13 cellular contexts compared by ENCODE assay signal in the genomic region with DNA sequence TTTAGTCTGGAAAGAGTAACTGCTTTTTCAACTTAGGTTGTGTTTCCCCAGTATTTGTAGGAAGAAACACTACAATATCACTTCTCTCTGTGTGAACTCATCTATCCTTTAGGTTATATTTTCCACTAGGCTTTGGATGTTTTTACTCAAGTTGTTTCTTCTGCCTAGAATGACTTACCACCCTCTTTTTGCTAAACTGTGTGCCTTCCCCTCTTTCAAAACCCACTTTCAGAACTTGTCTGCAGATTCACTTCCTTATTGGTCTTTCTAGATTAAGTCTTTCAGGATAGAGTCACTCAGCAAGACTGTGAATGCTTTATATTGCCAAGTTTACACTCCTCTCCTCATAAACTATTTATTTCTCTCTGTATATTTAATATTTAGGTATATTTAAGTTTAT. TPM values are rescaled to one million over a fixed set of nuclear protein-coding genes. Genes with fewer than 3 reads are reported as not detected.
DNase-seq lines count a peak whose midpoint lies in the region; ATAC-seq and TF ChIP-seq lines count a peak whose summit lies in the region.
"Had no signal": no experiment of that assay in that cellular context is flagged by ENCODE, and none has a peak within 500 bp of the region (broad histone marks: within the 10 kb centered on the region; RNA-seq: fewer than 3 reads in every experiment).

No MANE protein-coding gene starts in this region.

- H4K20me1 ChIP-seq in smooth muscle cell (ENCODE audit: low read depth), result no peaks in the 10 kb centered on the region

- H3K9ac ChIP-seq in parathyroid adenoma (no peak overlapping the region), smooth muscle cell (ENCODE audit: low read depth) (no peak overlapping the region)

- peak; percentile 66 for ATAC-seq in GM18873 (IDR thresholded peaks at IDR 0.05; ENCODE audit: low FRiP score, unreplicated experiment)
- peak; percentile 67 for ATAC-seq in HG02588 (IDR thresholded peaks at IDR 0.05; ENCODE audit: unreplicated experiment)
- ATAC-seq in HG03571 (IDR thresholded peaks at IDR 0.05; ENCODE audit: unreplicated experiment), result peak; percentile 73
- ATAC-seq: activated CD4-positive, CD25-positive, alpha-beta regulatory T cell treated with anti-CD3 and anti-CD28 coated beads, Interleukin-2, amount 50 U/mL, for 24 hours had no signal

- H2AFZ ChIP-seq in parathyroid adenoma, result peak overlapping the region; percentile 27
- no peak overlapping the region for H2AFZ ChIP-seq in smooth muscle cell (ENCODE audit: low read depth)
- H2AFZ ChIP-seq: hepatocyte had no signal

- H3K4me3 ChIP-seq in parathyroid adenoma (ENCODE audit: low read depth, low read length) (no peak overlapping the region), smooth muscle cell (no peak overlapping the region)
- H3K4me3 ChIP-seq: hepatocyte had no signal

- H3K4me1 ChIP-seq in parathyroid adenoma (peaks cover 15% of the 10 kb centered on the region), smooth muscle cell (ENCODE audit: low read depth) (no peaks in the 10 kb centered on the region)

- no peaks in the 10 kb centered on the region for H3F3A ChIP-seq in smooth muscle cell (ENCODE audit: low read depth)

- TF ChIP-seq CTCF in parathyroid adenoma (IDR thresholded peaks at IDR 0.05) (no peak), smooth muscle cell (IDR thresholded peaks at IDR 0.05; ENCODE audit: borderline replicate concordance, insufficient read depth, poor library complexity, severe bottlenecking) (no peak)

- H3K27ac ChIP-seq in parathyroid adenoma, result no peak overlapping the region
- H3K27ac ChIP-seq in smooth muscle cell (ENCODE audit: low read depth), result no peak overlapping the region

- H3K9me3 ChIP-seq in parathyroid adenoma (ENCODE audit: control insufficient read depth, low read length) (no peaks in the 10 kb centered on the region), smooth muscle cell (replicated peaks; ENCODE audit: low read depth) (no peaks in the 10 kb centered on the region)

- H3K36me3 ChIP-seq in parathyroid adenoma (ENCODE audit: control insufficient read depth, insufficient read depth, low read length) (no peaks in the 10 kb centered on the region), smooth muscle cell (ENCODE audit: low read depth) (no peaks in the 10 kb centered on the region)

- H3K4me2 ChIP-seq in parathyroid adenoma (ENCODE audit: low read length) (no peak overlapping the region), smooth muscle cell (no peak overlapping the region)
- H3K4me2 ChIP-seq: hepatocyte had no signal

- no peaks in the 10 kb centered on the region for H3K79me2 ChIP-seq in parathyroid adenoma
- H3K79me2 ChIP-seq in smooth muscle cell (ENCODE audit: low read depth), result no peaks in the 10 kb centered on the region
- H3K79me2 ChIP-seq: hepatocyte had no signal

- H3K27me3 ChIP-seq in parathyroid adenoma (ENCODE audit: control insufficient read depth, insufficient read depth, low read length) (no peaks in the 10 kb centered on the region), smooth muscle cell (ENCODE audit: low read depth) (no peaks in the 10 kb centered on the region)
- H3K27me3 ChIP-seq: hepatocyte had no signal

- DNase-seq in OCI-M2 (lab: John Stamatoyannopoulos, UW; ENCODE audit: unreplicated experiment) (no peak), smooth muscle cell (lab: John Stamatoyannopoulos, UW; ENCODE audit: unreplicated experiment) (no peak), Ammon's horn (ENCODE audit: low spot score) (no peak)
- no peak for DNase-seq in activated CD4-positive, CD25-positive, alpha-beta regulatory T cell (lab: John Stamatoyannopoulos, UW)
- DNase-seq: NCI-H2081; stimulated activated CD4-positive, alpha-beta T cell treated with anti-CD3 and anti-CD28 coated beads, Interleukin-12 subunit alpha, Interleukin-12 subunit beta, amount 100 ng/mL, for 4 hours; stimulated activated naive CD4-positive, alpha-beta T cell treated with Interleukin-2 at 50 U/mL for 16 hours had no signal

RNA-seq across cellular contexts. Expression of a gene that starts 14.2 kb away (rescaled TPM):
- 182 and 189 TPM in 2 replicates for total RNA-seq in smooth muscle cell
- polyA plus RNA-seq in smooth muscle cell, result 76.2 and 124 TPM in 2 replicates
